In genomic region chr1:26035203-26035958, GRCh38 we compare ENCODE assay signal across 1 cellular context.
TF ChIP-seq lines count a peak whose summit lies in the region.

No MANE protein-coding gene starts in this region.

TF ChIP-seq in HepG2, 621 proteins besides CTCF, POLR2A, EP300 and RAD21 (continued from another document and continues in another):
- TF ChIP-seq ZNF142 (CRISPR knock-in tag; IDR thresholded peaks at IDR 0.05) (no peak), ATF4 (CRISPR knock-in tag; IDR thresholded peaks at IDR 0.05) (no peak), ZNF501 (CRISPR knock-in tag; IDR thresholded peaks at IDR 0.05) (no peak), JUND (CRISPR knock-in tag; IDR thresholded peaks at IDR 0.05) (no peak), MXI1 (IDR thresholded peaks at IDR 0.05; ENCODE audit: borderline replicate concordance, low read depth, low read length) (no peak), PRDM10 (CRISPR knock-in tag; IDR thresholded peaks at IDR 0.05; ENCODE audit: low read depth) (no peak), ZKSCAN8 (CRISPR knock-in tag; IDR thresholded peaks at IDR 0.05; ENCODE audit: borderline replicate concordance) (no peak), SAP130 (CRISPR knock-in tag; IDR thresholded peaks at IDR 0.05; ENCODE audit: low read depth) (peak; percentile 60), ZNF644 (CRISPR knock-in tag; IDR thresholded peaks at IDR 0.05; ENCODE audit: low read depth) (no peak), ZNF333 (CRISPR knock-in tag; IDR thresholded peaks at IDR 0.05; ENCODE audit: borderline replicate concordance) (no peak), ZFP62 (CRISPR knock-in tag; IDR thresholded peaks at IDR 0.05) (no peak), ZUFSP (CRISPR knock-in tag; IDR thresholded peaks at IDR 0.05; ENCODE audit: borderline replicate concordance) (no peak), SOX5 (CRISPR knock-in tag; IDR thresholded peaks at IDR 0.05; ENCODE audit: borderline replicate concordance) (no peak; the same call in 1 of the 2 replicates), ZNF552 (CRISPR knock-in tag; IDR thresholded peaks at IDR 0.05; ENCODE audit: borderline replicate concordance) (no peak; the same call in 1 of the 2 replicates), ZNF335 (CRISPR knock-in tag; IDR thresholded peaks at IDR 0.05) (no peak; the same call in 1 of the 2 replicates), ZNF546 (CRISPR knock-in tag; conservative IDR thresholded peaks at IDR 0.05) (peak; percentile 49; the same call in 1 of the 2 replicates), ISL2 (CRISPR knock-in tag; IDR thresholded peaks at IDR 0.05) (no peak), MXD3 (CRISPR knock-in tag; IDR thresholded peaks at IDR 0.05) (no peak; the same call in 1 of the 2 replicates), ZBTB7B (CRISPR knock-in tag; IDR thresholded peaks at IDR 0.05) (peak; percentile 95), DDIT3 (CRISPR knock-in tag; IDR thresholded peaks at IDR 0.05) (no peak), RCOR2 (CRISPR knock-in tag; IDR thresholded peaks at IDR 0.05) (no peak), ZNF543 (CRISPR knock-in tag; IDR thresholded peaks at IDR 0.05) (no peak; the same call in 1 of the 2 replicates), SUZ12 (IDR thresholded peaks at IDR 0.05; ENCODE audit: low read depth, low read length) (no peak), PBX2 (CRISPR knock-in tag; IDR thresholded peaks at IDR 0.05) (no peak), MTERF4 (CRISPR knock-in tag; IDR thresholded peaks at IDR 0.05) (no peak), ARID3A (IDR thresholded peaks at IDR 0.05; ENCODE audit: low read depth, low read length) (no peak), NR0B2 (CRISPR knock-in tag; IDR thresholded peaks at IDR 0.05) (no peak), ZSCAN9 (CRISPR knock-in tag; IDR thresholded peaks at IDR 0.05; ENCODE audit: borderline replicate concordance) (no peak), ZNF777 (CRISPR knock-in tag; IDR thresholded peaks at IDR 0.05) (peak; percentile 63; the same call in 1 of the 2 replicates), ATF2 (CRISPR knock-in tag; IDR thresholded peaks at IDR 0.05) (no peak), TFDP2 (CRISPR knock-in tag; IDR thresholded peaks at IDR 0.05) (peak; percentile 62), NCOA2 (CRISPR knock-in tag; IDR thresholded peaks at IDR 0.05) (no peak), GTF2F1 (IDR thresholded peaks at IDR 0.05; ENCODE audit: low read length) (no peak), GPN1 (CRISPR knock-in tag; IDR thresholded peaks at IDR 0.05; ENCODE audit: borderline replicate concordance) (no peak)
